In genomic region chr6:116511424-116512131, GRCh38 we compare ENCODE assay signal across 8 cellular contexts. TPM values are rescaled to one million over a fixed set of nuclear protein-coding genes. Genes with fewer than 3 reads are reported as not detected.
DNase-seq lines count a peak whose midpoint lies in the region; ATAC-seq and TF ChIP-seq lines count a peak whose summit lies in the region.

A gene with protein sequence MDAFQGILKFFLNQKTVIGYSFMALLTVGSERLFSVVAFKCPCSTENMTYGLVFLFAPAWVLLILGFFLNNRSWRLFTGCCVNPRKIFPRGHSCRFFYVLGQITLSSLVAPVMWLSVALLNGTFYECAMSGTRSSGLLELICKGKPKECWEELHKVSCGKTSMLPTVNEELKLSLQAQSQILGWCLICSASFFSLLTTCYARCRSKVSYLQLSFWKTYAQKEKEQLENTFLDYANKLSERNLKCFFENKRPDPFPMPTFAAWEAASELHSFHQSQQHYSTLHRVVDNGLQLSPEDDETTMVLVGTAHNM (plus strand): TSS chr6:116511639. CDS start chr6:116511697, 58 bp downstream.

- ATAC-seq in left lung = peak; percentile 95
- ATAC-seq in HG02763 (IDR thresholded peaks at IDR 0.05; ENCODE audit: unreplicated experiment) = no peak
- ATAC-seq in HG03139 (IDR thresholded peaks at IDR 0.05; ENCODE audit: unreplicated experiment) = no peak

- no peaks in the 10 kb centered on the region for H3K36me3 ChIP-seq in mammary epithelial cell (ENCODE audit: insufficient read depth, low read length)
- no peaks in the 10 kb centered on the region for H3K36me3 ChIP-seq in left lung
- peaks cover 6 to 10% (median 7%) of the 10 kb centered on the region in 3 donors for H3K36me3 ChIP-seq in tibial artery

- H4K20me1 ChIP-seq in mammary epithelial cell (ENCODE audit: insufficient read depth, low read length) = no peaks in the 10 kb centered on the region

- H2AFZ ChIP-seq in mammary epithelial cell (ENCODE audit: low read depth, low read length) = peak within 1 kb of the TSS; percentile 22

- intact Hi-C loops in mammary epithelial cell (cut with micrococcal nuclease) = loop anchor here (1.0 to 2.0 kb wide), 2 partner anchors 21 to 65 kb away; no protein-coding TSS in a partner anchor
- intact Hi-C loops in left lung (cut with DNase I) = no loop called here
- intact Hi-C loops in tibial artery (cut with DNase I; ENCODE audit: low total_unique reads) = loop anchor here (10.0 kb wide), 1 partner anchor 137 kb away; the partner anchor contains the start of gene DSE

- H3K27me3 ChIP-seq in mammary epithelial cell (ENCODE audit: insufficient read depth, low read length) (no peaks in the 10 kb centered on the region), left lung (no peaks in the 10 kb centered on the region), tibial artery (no peaks in the 10 kb centered on the region)

- BruUV-seq in mammary epithelial cell (replicated peaks; lab: Mats Ljungman, UMichigan) = no TSS peak

- H3K4me2 ChIP-seq in mammary epithelial cell (ENCODE audit: insufficient read depth, low read depth, low read length) = no peak within 1 kb of the TSS

- in situ Hi-C loops in mammary epithelial cell (cut with MboI; ENCODE audit: low sequenced_read_pairs in 2 of 2) = no loop called here

- H3K9me3 ChIP-seq in mammary epithelial cell (replicated peaks; ENCODE audit: insufficient read depth, low read length) = no peaks in the 10 kb centered on the region
- peaks cover 0 to 8% of the 10 kb centered on the region in 2 donors for H3K9me3 ChIP-seq in left lung
- no peaks in the 10 kb centered on the region for H3K9me3 ChIP-seq in tibial artery

- 72% methylated on average over 10 of the region's 10 CpGs for WGBS in mammary epithelial cell (ENCODE audit: low coverage, missing lambda C conversion rate)

- H3K27ac ChIP-seq in mammary epithelial cell (ENCODE audit: insufficient read depth, low read depth, low read length) (no peak within 1 kb of the TSS), left lung (peak within 1 kb of the TSS; percentile 57 to 82), tibial artery (peak within 1 kb of the TSS; percentile 83 to 92)

- TF ChIP-seq CTCF in mammary epithelial cell (conservative IDR thresholded peaks at IDR 0.05 in 1 of 2, IDR thresholded peaks at IDR 0.05 in 1 of 2; ENCODE audit: extremely low read depth in 1 of 2, insufficient read depth in 1 of 2, low read depth in 1 of 2, low read length in 2 of 2) (peak; percentile 69 to 77), left lung (IDR thresholded peaks at IDR 0.05) (peak; percentile 46 to 64), tibial artery (IDR thresholded peaks at IDR 0.05) (peak; percentile 72 to 79)

- H3K4me1 ChIP-seq in mammary epithelial cell (ENCODE audit: insufficient read depth, low read length) (peaks cover 23% of the 10 kb centered on the region), left lung (peaks cover 0 to 2% of the 10 kb centered on the region in 2 donors), tibial artery (peaks cover 0 to 28% (median 6%) of the 10 kb centered on the region in 4 donors)

- dilution Hi-C loops in mammary epithelial cell (cut with HindIII; ENCODE audit: low sequenced_read_pairs) = loop anchor here (5.0 kb wide), 1 partner anchor 64 kb away; no protein-coding TSS in a partner anchor

- H3K4me3 ChIP-seq in mammary epithelial cell (replicated peaks in 1 of 3; ENCODE audit: insufficient read depth in 1 of 3, low read depth in 2 of 3, low read length in 3 of 3) (no peak within 1 kb of the TSS), left lung (peak within 1 kb of the TSS; percentile 7 to 20), tibial artery (peak within 1 kb of the TSS; percentile 55 to 63)

- DNase-seq in COLO829 (ENCODE audit: low spot score) (peak; percentile 42), LHCN-M2 (ENCODE audit: low read depth) (peak; percentile 95), mammary epithelial cell (peak; percentile 76), left lung (no peak), tibial artery (peak; percentile 55 to 74), cortex of kidney (lab: John Stamatoyannopoulos, UW) (no peak)

- H3K9ac ChIP-seq in mammary epithelial cell (ENCODE audit: insufficient read depth, low read length) = no peak within 1 kb of the TSS

- H3K79me2 ChIP-seq in mammary epithelial cell (ENCODE audit: insufficient read depth, low read length) = no peaks in the 10 kb centered on the region

- CTCF ChIA-PET in mammary epithelial cell (lab: Charles Lee; ENCODE audit: low non-redundant PET) = interaction anchor here (0.6 to 1.5 kb wide), 12 partner anchors 15 to 297 kb away, joined by 3 to 8 read pairs (median 3); partner anchors contain the start of genes DSE and RWDD1

RNA-seq across cellular contexts. Expression of the gene that starts here (rescaled TPM):
- 5.1 and 6.3 TPM in 2 replicates for total RNA-seq in LHCN-M2 (2014; rRNA removed)
- 4.3 TPM for polyA plus RNA-seq in LHCN-M2 (2012)
- total RNA-seq in mammary epithelial cell = under 1 TPM; 0.05 to 0.50 TPM
- polyA plus RNA-seq in mammary epithelial cell = 0.19 TPM
- polyA minus RNA-seq in mammary epithelial cell = not detected
- total RNA-seq in left lung = 1 to 10 TPM; 2.3 to 2.9 TPM

Comparison
In these comparisons a context has a peak if more than half of its experiments do, and no peak if none do; other contexts are left out.
1. Peak in DNase-seq in mammary epithelial cell; RNA of the gene not detected or under 1 TPM.
2. DNase-seq: peak in COLO829 (single experiment), LHCN-M2 (single experiment) and tibial artery (2 of 2); none in left lung (0 of 2) and cortex of kidney (single experiment).
3. H3K4me3 ChIP-seq: peak in left lung (2 of 2) and tibial artery (2 of 2); none in mammary epithelial cell (0 of 3).
4. intact Hi-C loops: an anchor here in mammary epithelial cell (1.0 to 2.0 kb wide) and tibial artery (10.0 kb wide); none called in left lung.
5. Peak in every context shown above with its lines, with median percentiles within 50 percentile points of each other: CTCF ChIP-seq.